ENCODE assay signal across 21 cellular contexts in the genomic region with DNA sequence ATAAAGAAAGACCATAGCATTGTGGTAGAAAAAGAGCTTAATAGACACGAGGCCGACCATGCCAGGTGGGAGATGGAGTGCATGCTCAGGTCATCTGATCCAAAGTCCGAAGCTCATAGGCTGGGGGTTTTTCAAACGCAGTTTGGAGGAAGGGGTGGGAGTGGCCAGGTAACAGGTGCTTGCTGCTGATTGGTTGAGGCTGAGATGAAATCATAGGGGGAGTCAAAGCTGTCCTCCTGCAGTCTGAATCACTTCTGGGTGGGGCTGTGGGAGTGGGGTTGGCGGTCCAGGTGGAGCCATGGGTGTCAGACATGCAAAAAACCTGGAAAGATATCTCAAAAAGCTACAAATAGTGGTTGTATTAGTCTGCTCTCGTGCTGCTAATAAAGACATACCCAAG. TPM values are rescaled to one million over a fixed set of nuclear protein-coding genes. Genes with fewer than 3 reads are reported as not detected.
DNase-seq lines count a peak whose midpoint lies in the region; ATAC-seq, FAIRE-seq and TF ChIP-seq lines count a peak whose summit lies in the region.
"Had no signal": no experiment of that assay in that cellular context is flagged by ENCODE, and none has a peak within 500 bp of the region (broad histone marks: within the 10 kb centered on the region; RNA-seq: fewer than 3 reads in every experiment).

No MANE protein-coding gene starts in this region.

- H3K27ac Mint-ChIP-seq in MCF 10A (ENCODE audit: low read depth, unreplicated experiment), result no peak overlapping the region
- H3K27ac Mint-ChIP-seq in osteocyte (ENCODE audit: unreplicated experiment), result peak overlapping the region; percentile 14
- H3K27ac Mint-ChIP-seq: CD4-positive, alpha-beta T cell; HFFc6 had no signal

- TF ChIP-seq CTCF in mammary epithelial cell (conservative IDR thresholded peaks at IDR 0.05 in 1 of 2, IDR thresholded peaks at IDR 0.05 in 1 of 2; ENCODE audit: extremely low read depth in 1 of 2, insufficient read depth in 1 of 2, low read depth in 1 of 2, low read length in 2 of 2) (no peak), MCF 10A (IDR thresholded peaks at IDR 0.05; ENCODE audit: unreplicated experiment) (no peak), K562 (IDR thresholded peaks at IDR 0.05 in 2 of 3, conservative IDR thresholded peaks at IDR 0.05 in 1 of 3; ENCODE audit: insufficient read depth in 2 of 3, low read depth in 1 of 3, low read length in 3 of 3) (no peak), osteocyte (IDR thresholded peaks at IDR 0.05) (no peak), coronary artery (IDR thresholded peaks at IDR 0.05) (no peak)

- H2AFZ ChIP-seq in mammary epithelial cell (ENCODE audit: low read depth, low read length) (no peak overlapping the region), K562 (ENCODE audit: low read depth, low read length) (no peak overlapping the region)
- H2AFZ ChIP-seq: GM23248 had no signal

- no peaks in the 10 kb centered on the region for H3K27me3 ChIP-seq in mammary epithelial cell (ENCODE audit: insufficient read depth, low read length)
- H3K27me3 ChIP-seq in K562 (ENCODE audit: control insufficient read depth in 2 of 2, insufficient read depth in 2 of 2, low read length in 2 of 2), result no peaks in the 10 kb centered on the region

- no peak for TF ChIP-seq POLR2A in K562 (conservative IDR thresholded peaks at IDR 0.05)

- H3K4me1 ChIP-seq in mammary epithelial cell (ENCODE audit: insufficient read depth, low read length) (peaks cover 25% of the 10 kb centered on the region), K562 (replicated peaks in 1 of 2; ENCODE audit: control insufficient read depth in 2 of 2, insufficient read depth in 2 of 2, low read length in 2 of 2) (peaks cover 20 to 27% of the 10 kb centered on the region in 2 experiments; a peak in 4 of 5 replicates)
- H3K4me1 ChIP-seq: Caco-2 had no signal

- CTCF ChIA-PET in mammary epithelial cell (lab: Charles Lee; ENCODE audit: low non-redundant PET) (no interaction called here), MCF 10A (lab: Yijun Ruan, JAX) (interaction anchor here (0.6 to 5.4 kb wide), 3 partner anchors 10 to 23 kb away, joined by 3 to 32 read pairs (median 4); no protein-coding TSS in a partner anchor), K562 (lab: Yijun Ruan, JAX; ENCODE audit: low intra/inter-chr PET ratio) (no interaction called here)

- ATAC-seq in K562 (no peak), left colon (no peak)
- ATAC-seq: HCT116 had no signal

- POLR2A ChIA-PET in MCF 10A (lab: Yijun Ruan, JAX) (interaction anchor here (4.9 to 5.7 kb wide), 2 partner anchors 11 to 27 kb away, joined by 68 to 125 read pairs; no protein-coding TSS in a partner anchor), K562 (lab: Yijun Ruan, JAX) (no interaction called here)

- no peak overlapping the region for H3K9ac ChIP-seq in mammary epithelial cell (ENCODE audit: insufficient read depth, low read length)
- H3K9ac ChIP-seq in K562 (ENCODE audit: insufficient read depth in 1 of 2, low read depth in 2 of 2, low read length in 2 of 2), result no peak overlapping the region
- H3K9ac ChIP-seq: GM23248 had no signal

- H4K20me1 ChIP-seq in mammary epithelial cell (ENCODE audit: insufficient read depth, low read length) (no peaks in the 10 kb centered on the region), K562 (replicated peaks; ENCODE audit: control insufficient read depth, insufficient read depth, low read length) (no peaks in the 10 kb centered on the region)

- H3K4me1 Mint-ChIP-seq in MCF 10A (ENCODE audit: insufficient read depth, unreplicated experiment) (peaks cover 12% of the 10 kb centered on the region), osteocyte (ENCODE audit: unreplicated experiment) (peaks cover 22% of the 10 kb centered on the region)

- no peak overlapping the region for H3K27ac ChIP-seq in mammary epithelial cell (ENCODE audit: insufficient read depth, low read depth, low read length)
- no peak overlapping the region for H3K27ac ChIP-seq in K562 (ENCODE audit: extremely low read depth, low read depth, low read length)
- no peak overlapping the region for H3K27ac ChIP-seq in coronary artery
- H3K27ac ChIP-seq: C4-2B, GM23248, HL-60 had no signal

- no TSS peak for BruUV-seq in mammary epithelial cell (replicated peaks; lab: Mats Ljungman, UMichigan)
- BruUV-seq in MCF 10A (replicated peaks; lab: Mats Ljungman, UMichigan), result no TSS peak
- no TSS peak for BruUV-seq in K562 (replicated peaks; lab: Mats Ljungman, UMichigan)

- no peak for FAIRE-seq in K562 (lab: Jason Lieb, UNC)
- FAIRE-seq: A204.1, D721Med, G401.6, GM12891 had no signal

- no peak overlapping the region for H3K4me3 ChIP-seq in mammary epithelial cell (replicated peaks in 1 of 3; ENCODE audit: insufficient read depth in 1 of 3, low read depth in 2 of 3, low read length in 3 of 3)
- no peak overlapping the region for H3K4me3 ChIP-seq in K562
- H3K4me3 ChIP-seq in coronary artery, result no peak overlapping the region
- H3K4me3 ChIP-seq: GM23248 had no signal

- H3K4me2 ChIP-seq in mammary epithelial cell (ENCODE audit: insufficient read depth, low read depth, low read length) (no peak overlapping the region), K562 (ENCODE audit: insufficient read depth, low read length) (no peak overlapping the region)

- dilution Hi-C loops in mammary epithelial cell (cut with HindIII; ENCODE audit: low sequenced_read_pairs), result loop anchor here (5.0 kb wide), 1 partner anchor 51 kb away; no protein-coding TSS in a partner anchor

- DNase-seq in mammary epithelial cell, result peak; percentile 19
- DNase-seq in MCF 10A (ENCODE audit: unreplicated experiment), result no peak
- DNase-seq in K562 (ENCODE audit: extremely low read depth in 1 of 4, low spot score in 3 of 4), result peak; percentile 31 to 56 (median 44)
- no peak for DNase-seq in osteocyte (ENCODE audit: extremely low spot score, unreplicated experiment)
- DNase-seq in left colon, result no peak
- DNase-seq in SHP77 treated with DMSO at 0.1 percent for 48 hours (lab: John Stamatoyannopoulos, UW), result no peak
- no peak for DNase-seq in coronary artery (ENCODE audit: low spot score)
- DNase-seq: ACHN; AML-193; Caco-2; CD4-positive, alpha-beta T cell; GM23248; H7; HFFc6 had no signal

- H3K36me3 ChIP-seq in mammary epithelial cell (ENCODE audit: insufficient read depth, low read length), result no peaks in the 10 kb centered on the region
- H3K36me3 ChIP-seq in K562 (ENCODE audit: control insufficient read depth, insufficient read depth, low read length), result no peaks in the 10 kb centered on the region

- peaks cover 20% of the 10 kb centered on the region for H3K79me2 ChIP-seq in mammary epithelial cell (ENCODE audit: insufficient read depth, low read length)
- peaks cover 12% of the 10 kb centered on the region for H3K79me2 ChIP-seq in K562 (ENCODE audit: control insufficient read depth, insufficient read depth, low read length)

- TF ChIP-seq RAD21 in K562 (CRISPR knock-in tag; conservative IDR thresholded peaks at IDR 0.05 in 1 of 2, IDR thresholded peaks at IDR 0.05 in 1 of 2), result no peak

- no peaks in the 10 kb centered on the region for H3K9me1 ChIP-seq in K562 (ENCODE audit: control insufficient read depth, insufficient read depth, low read length)

- in situ Hi-C loops in mammary epithelial cell (cut with MboI; ENCODE audit: low sequenced_read_pairs in 2 of 2), result no loop called here
- in situ Hi-C loops in K562 (cut with MboI), result no loop called here

- TF ChIP-seq EP300 in K562 (IDR thresholded peaks at IDR 0.05; ENCODE audit: low read length), result no peak

- intact Hi-C loops in mammary epithelial cell (cut with micrococcal nuclease) (no loop called here), MCF 10A (cut with micrococcal nuclease) (no loop called here), K562 (cut with micrococcal nuclease) (no loop called here), left colon (cut with DNase I, micrococcal nuclease) (no loop called here)

- H3K9me3 Mint-ChIP-seq in MCF 10A (ENCODE audit: unreplicated experiment), result no peaks in the 10 kb centered on the region
- peaks cover 11% of the 10 kb centered on the region for H3K9me3 Mint-ChIP-seq in osteocyte (ENCODE audit: unreplicated experiment)
- H3K9me3 Mint-ChIP-seq: CD4-positive, alpha-beta T cell had no signal

- H3K9me3 ChIP-seq in mammary epithelial cell (replicated peaks; ENCODE audit: insufficient read depth, low read length) (no peaks in the 10 kb centered on the region), K562 (replicated peaks; ENCODE audit: control insufficient read depth, insufficient read depth, low read depth, low read length) (peaks cover 6% of the 10 kb centered on the region; the same call in 1 of the 2 replicates)
- H3K9me3 ChIP-seq: Caco-2 had no signal

- H3K36me3 Mint-ChIP-seq in MCF 10A (ENCODE audit: insufficient read depth, unreplicated experiment) (peaks cover 9% of the 10 kb centered on the region), osteocyte (ENCODE audit: unreplicated experiment) (peaks cover 4% of the 10 kb centered on the region)

- H3K4me3 Mint-ChIP-seq in MCF 10A (ENCODE audit: unreplicated experiment) (no peak overlapping the region), osteocyte (ENCODE audit: unreplicated experiment) (no peak overlapping the region)
- H3K4me3 Mint-ChIP-seq: HFFc6 had no signal

- H3K27me3 Mint-ChIP-seq in MCF 10A (ENCODE audit: insufficient read depth, unreplicated experiment) (no peaks in the 10 kb centered on the region), osteocyte (ENCODE audit: unreplicated experiment) (no peaks in the 10 kb centered on the region)

- WGBS in mammary epithelial cell (ENCODE audit: low coverage, missing lambda C conversion rate), result 79% methylated on average over 6 of the region's 6 CpGs
- WGBS in K562 (ENCODE audit: insufficient coverage, low coverage, missing lambda C conversion rate), result 24% methylated on average over 6 of the region's 6 CpGs

RNA-seq across cellular contexts. Expression of gene ERCC6, which starts 2.8 kb away (rescaled TPM):
- total RNA-seq in mammary epithelial cell, result 100 to 1,000 TPM in 1 of 2 donors, 10 to 100 TPM in 1; 35.5 to 106 TPM
- 22.1 TPM for polyA plus RNA-seq in mammary epithelial cell
- 78.2 TPM for polyA minus RNA-seq in mammary epithelial cell
- total RNA-seq in MCF 10A (2022), result 54.0 and 64.4 TPM in 2 replicates
- 50.8 and 74.2 TPM in 2 replicates for total RNA-seq in K562 (2011; cell fraction: chromatin; rRNA removed; ENCODE audit: low replicate concordance)
- 14.2 and 24.2 TPM in 2 replicates for total RNA-seq in K562 (2011; cell fraction: nucleolus; rRNA removed)
- 32.3 and 48.5 TPM in 2 replicates for total RNA-seq in K562 (2011; cell fraction: nucleoplasm; rRNA removed)
- total RNA-seq in K562 (2014; rRNA removed), result 7.1 and 7.8 TPM in 2 replicates
- total RNA-seq in K562 (2014; rRNA removed; fragmentation: Illumina TruSeq; extraction: Trizol), result 13.6 and 13.8 TPM in 2 replicates
- total RNA-seq in K562 (2015; rRNA removed; fragmentation: Illumina TruSeq; extraction: Trizol), result 11.5 and 11.8 TPM in 2 replicates
- 15.7 and 17.3 TPM in 2 replicates for total RNA-seq in K562 (2021)
- polyA plus RNA-seq in K562 (2011; rRNA removed), result 17.0 and 17.7 TPM in 2 replicates
- 8.1 and 8.6 TPM in 2 replicates for polyA plus RNA-seq in K562 (2011; cell fraction: cytosol; rRNA removed)
- polyA plus RNA-seq in K562 (2011; cell fraction: nucleus; rRNA removed), result 24.5 and 34.1 TPM in 2 replicates
- 8.6 and 9.5 TPM in 2 replicates for polyA plus RNA-seq in K562 (2012)
- polyA plus RNA-seq in K562 (2014; fragmentation: Illumina TruSeq; extraction: Trizol), result 9.1 and 11.6 TPM in 2 replicates
- 10 to 100 TPM in 1 of 2 experiments, 1 to 10 TPM in 1; 7.8 to 13.4 TPM for polyA plus RNA-seq in K562 (2014; fragmentation: Nextera tagmentation; extraction: Ambion mirVana)
- 7.2 and 9.9 TPM in 2 replicates for polyA plus RNA-seq in K562 (2014; rRNA removed)
- 53.0 and 70.7 TPM in 2 replicates for polyA minus RNA-seq in K562 (2011; rRNA and poly(A)+ RNA removed)
- polyA minus RNA-seq in K562 (2011; cell fraction: cytosol; rRNA and poly(A)+ RNA removed), result 11.6 and 12.3 TPM in 2 replicates
- polyA minus RNA-seq in K562 (2011; cell fraction: nucleus; rRNA and poly(A)+ RNA removed), result 31.2 and 51.4 TPM in 2 replicates
- 184 and 187 TPM in 2 replicates for total RNA-seq in osteocyte
- total RNA-seq in left colon, result 10 to 100 TPM; 16.4 to 24.5 TPM

Comparison
In these comparisons a context has a peak if more than half of its experiments do, and no peak if none do; other contexts are left out.
1. DNase-seq: peak in mammary epithelial cell (single experiment) and K562 (4 of 4); none in MCF 10A (single experiment), osteocyte (single experiment), left colon (0 of 2), SHP77 treated with DMSO at 0.1 percent for 48 hours (single experiment) and coronary artery (single experiment).